ENCODE assay signal across 15 cellular contexts in genomic region chr9:78319197-78320029, GRCh38. TPM values are rescaled to one million over a fixed set of nuclear protein-coding genes. Genes with fewer than 3 reads are reported as not detected.
DNase-seq lines count a peak whose midpoint lies in the region; ATAC-seq and TF ChIP-seq lines count a peak whose summit lies in the region.
"Had no signal": no experiment of that assay in that cellular context is flagged by ENCODE, and none has a peak within 500 bp of the region (broad histone marks: within the 10 kb centered on the region; RNA-seq: fewer than 3 reads in every experiment).

No MANE protein-coding gene starts in this region.

- H3K27me3 Mint-ChIP-seq in GM23338 (ENCODE audit: insufficient read depth, low read depth, poor library complexity) (peaks cover 46% of the 10 kb centered on the region), brain (peaks cover 5% of the 10 kb centered on the region)
- no peaks in the 10 kb centered on the region for H3K27me3 Mint-ChIP-seq in stimulated activated memory B cell treated with anti-CD40 and anti-IgM and Interleukin-4, amounts not matched to agents 10 μg/mL and 1 μg/mL and 100 μg/mL, for 72 hours

- H3K27ac Mint-ChIP-seq in GM23338 (no peak overlapping the region; the same call in 1 of the 2 replicates), brain (peak overlapping the region in 4 of 5 experiments; percentile 48 to 77 (median 53))
- H3K27ac Mint-ChIP-seq in stimulated activated memory B cell treated with anti-CD40 and anti-IgM and Interleukin-4, amounts not matched to agents 10 μg/mL and 1 μg/mL and 100 μg/mL, for 72 hours, result no peak overlapping the region

- H3K9me3 Mint-ChIP-seq in GM23338 (no peaks in the 10 kb centered on the region), brain (no peaks in the 10 kb centered on the region)
- H3K9me3 Mint-ChIP-seq in stimulated activated memory B cell treated with anti-CD40 and anti-IgM and Interleukin-4, amounts not matched to agents 10 μg/mL and 1 μg/mL and 100 μg/mL, for 72 hours, result peaks cover 7% of the 10 kb centered on the region

- no peak overlapping the region for H3K27ac ChIP-seq in GM23338 (ENCODE audit: low read depth)
- H3K27ac ChIP-seq: BLaER1 treated with 17β-estradiol and CSF1 and Interleukin-3, amounts not matched to agents 10 nM and 100 nM had no signal

- peaks cover 40% of the 10 kb centered on the region for H3F3A ChIP-seq in GM23338 (replicated peaks; ENCODE audit: low read depth)

- H4K20me1 ChIP-seq in GM23338 (replicated peaks; ENCODE audit: insufficient read depth), result peaks cover 75% of the 10 kb centered on the region

- H3K4me2 ChIP-seq in GM23338, result no peak overlapping the region
- H3K4me2 ChIP-seq: BLaER1 treated with 17β-estradiol and CSF1 and Interleukin-3, amounts not matched to agents 10 nM and 100 nM had no signal

- ATAC-seq in GM23338 (no peak), GM19463 (IDR thresholded peaks at IDR 0.05; ENCODE audit: unreplicated experiment) (no peak)
- no peak for ATAC-seq in stimulated activated memory B cell treated with anti-CD40 and anti-IgM and Interleukin-4, amounts not matched to agents 10 μg/mL and 1 μg/mL and 100 μg/mL, for 72 hours
- ATAC-seq: Panc1 had no signal

- H3K79me2 ChIP-seq in GM23338 (replicated peaks; ENCODE audit: insufficient read depth), result peaks cover 81% of the 10 kb centered on the region

- TF ChIP-seq CTCF in GM23338 (conservative IDR thresholded peaks at IDR 0.05; ENCODE audit: low read depth in 2 of 2) (no peak), brain (conservative IDR thresholded peaks at IDR 0.05) (no peak)

- H3K36me3 Mint-ChIP-seq in GM23338 (ENCODE audit: low read depth) (peaks cover 98% of the 10 kb centered on the region), brain (peaks cover 97% of the 10 kb centered on the region)
- peaks cover 34% of the 10 kb centered on the region for H3K36me3 Mint-ChIP-seq in stimulated activated memory B cell treated with anti-CD40 and anti-IgM and Interleukin-4, amounts not matched to agents 10 μg/mL and 1 μg/mL and 100 μg/mL, for 72 hours

- H3K4me3 Mint-ChIP-seq in GM23338 (no peak overlapping the region), brain (peak overlapping the region in 1 of 5 experiments; percentile 9)
- H3K4me3 Mint-ChIP-seq in stimulated activated memory B cell treated with anti-CD40 and anti-IgM and Interleukin-4, amounts not matched to agents 10 μg/mL and 1 μg/mL and 100 μg/mL, for 72 hours, result no peak overlapping the region

- H3K4me3 ChIP-seq in GM23338, result no peak overlapping the region
- H3K4me3 ChIP-seq: BLaER1 treated with 17β-estradiol and CSF1 and Interleukin-3, amounts not matched to agents 10 nM and 100 nM had no signal

- H3K4me1 ChIP-seq in GM23338 (ENCODE audit: insufficient read depth), result no peaks in the 10 kb centered on the region

- H3K9me2 ChIP-seq in GM23338 (ENCODE audit: insufficient read depth), result no peaks in the 10 kb centered on the region; the same call in 1 of the 2 replicates

- DNase-seq in Ammon's horn (ENCODE audit: low spot score), result peak; percentile 64
- DNase-seq in GM23338 (ENCODE audit: low spot score), result no peak
- DNase-seq in nucleus accumbens (lab: John Stamatoyannopoulos, UW), result peak in 41 of 56 donors; percentile 6 to 71 (median 30)
- DNase-seq in NCI-H82 (lab: John Stamatoyannopoulos, UW), result no peak
- DNase-seq: DMS 273 treated with DMSO at 0.1 percent for 48 hours, Karpas-422, NCI-H1417, NCI-H1930, NCI-H2171 treated with DMSO at 0.1 percent for 48 hours, SHP77 had no signal

- H2AFZ ChIP-seq in GM23338, result no peak overlapping the region

- peaks cover 63% of the 10 kb centered on the region for H3K36me3 ChIP-seq in GM23338 (ENCODE audit: insufficient read depth)

- H3K4me1 Mint-ChIP-seq in GM23338 (peaks cover 40% of the 10 kb centered on the region), brain (peaks cover 38% of the 10 kb centered on the region)
- no peaks in the 10 kb centered on the region for H3K4me1 Mint-ChIP-seq in stimulated activated memory B cell treated with anti-CD40 and anti-IgM and Interleukin-4, amounts not matched to agents 10 μg/mL and 1 μg/mL and 100 μg/mL, for 72 hours

- no peaks in the 10 kb centered on the region for H3K27me3 ChIP-seq in GM23338 (ENCODE audit: insufficient read depth)
- H3K27me3 ChIP-seq: BLaER1 treated with 17β-estradiol and CSF1 and Interleukin-3, amounts not matched to agents 10 nM and 100 nM had no signal

TF ChIP-seq in GM23338, 12 proteins besides CTCF, POLR2A, EP300 and RAD21:
- no peak for TF ChIP-seq NANOG (IDR thresholded peaks at IDR 0.05; ENCODE audit: borderline replicate concordance)
- no peak for TF ChIP-seq STAT1 (IDR thresholded peaks at IDR 0.05; ENCODE audit: unreplicated experiment)
- no peak for TF ChIP-seq ZNF331 (CRISPR knock-in tag; IDR thresholded peaks at IDR 0.05; ENCODE audit: low read depth)
- no peak for TF ChIP-seq JUNB (IDR thresholded peaks at IDR 0.05; ENCODE audit: unreplicated experiment)
- TF ChIP-seq POLR2AphosphoS5 (IDR thresholded peaks at IDR 0.05; ENCODE audit: low read depth), result peak; percentile 45
- TF ChIP-seq REST (IDR thresholded peaks at IDR 0.05; ENCODE audit: unreplicated experiment), result no peak
- TF ChIP-seq EZH2phosphoT487 (IDR thresholded peaks at IDR 0.05; ENCODE audit: unreplicated experiment), result no peak
- no peak for TF ChIP-seq EZH2 (IDR thresholded peaks at IDR 0.05; ENCODE audit: low read depth, unreplicated experiment)
TF ChIP-seq in GM23338: peak in this region for 1.

RNA-seq across cellular contexts. Expression of gene PSAT1, which starts 22.5 kb away (rescaled TPM):
- total RNA-seq in GM23338 (2014; rRNA removed; shearing (Covaris generic)), result 486 and 511 TPM in 2 replicates
- polyA plus RNA-seq in GM23338 (2016; fragmentation: Nextera tagmentation; extraction: Ambion mirVana) (386 and 414 TPM in 2 replicates), brain (ENCODE audit: insufficient read depth, low read depth, low replicate concordance) (164 TPM)

Comparison
In these comparisons a context has a peak if more than half of its experiments do, and no peak if none do; other contexts are left out.
1. DNase-seq: peak in Ammon's horn (single experiment) and nucleus accumbens (41 of 56); none in GM23338 (single experiment) and NCI-H82 (single experiment).
2. H3K27ac Mint-ChIP-seq: peak in brain (4 of 5); none in GM23338 (single experiment) and stimulated activated memory B cell treated with anti-CD40 and anti-IgM and Interleukin-4, amounts not matched to agents 10 μg/mL and 1 μg/mL and 100 μg/mL, for 72 hours (single experiment).